ENCODE assay signal across 8 cellular contexts in genomic region chr22:16654882-16655281, GRCh38.
"Had no signal": no experiment of that assay in that cellular context is flagged by ENCODE, and none has a peak within 500 bp of the region (broad histone marks: within the 10 kb centered on the region; RNA-seq: fewer than 3 reads in every experiment).

No MANE protein-coding gene starts in this region.

- H3K4me3 ChIP-seq: GM12878 had no signal

- FAIRE-seq: G401.6, GM12878, GM12891, GM12892, GM18507, GM19239 had no signal

- DNase-seq: GDM1, GF-D8 had no signal

- ATAC-seq: GM12878 had no signal
